In genomic region chr3:151283907-151284461, GRCh38 we compare ENCODE assay signal across 12 cellular contexts. TPM values are rescaled to one million over a fixed set of nuclear protein-coding genes. Genes with fewer than 3 reads are reported as not detected.
A peak's percentile ranks its signal among the peaks of the same experiment; 100 is the strongest.
DNase-seq lines count a peak whose midpoint lies in the region; ATAC-seq and TF ChIP-seq lines count a peak whose summit lies in the region.
"Had no signal": no experiment of that assay in that cellular context is flagged by ENCODE, and none has a peak within 500 bp of the region (broad histone marks: within the 10 kb centered on the region; RNA-seq: fewer than 3 reads in every experiment).

No MANE protein-coding gene starts in this region.

- POLR2A ChIA-PET in activated CD8-positive, alpha-beta T cell treated with anti-CD3 and anti-CD28 coated beads, Interleukin-2, amount 10 ng/mL, durations not matched to agents 7 days and 5 days (lab: Charles Lee), result interaction anchor here (1.3 kb wide), 1 partner anchor 56 kb away, joined by 3 read pairs; no protein-coding TSS in a partner anchor

- CTCF ChIA-PET in mammary epithelial cell (lab: Charles Lee; ENCODE audit: low non-redundant PET), result no interaction called here
- CTCF ChIA-PET in activated CD8-positive, alpha-beta T cell treated with anti-CD3 and anti-CD28 coated beads, Interleukin-2, amount 10 ng/mL, durations not matched to agents 7 days and 5 days (lab: Charles Lee), result interaction anchor here (0.7 to 6.6 kb wide), 10 partner anchors 16 to 147 kb away, joined by 3 to 67 read pairs (median 4); no protein-coding TSS in a partner anchor

- H3K27me3 Mint-ChIP-seq in activated CD8-positive, alpha-beta T cell treated with anti-CD3 and anti-CD28 coated beads, Interleukin-2, amount 10 ng/mL, durations not matched to agents 7 days and 5 days (ENCODE audit: low read depth), result no peaks in the 10 kb centered on the region

- peaks cover 5% of the 10 kb centered on the region for H3K4me1 ChIP-seq in mammary epithelial cell (ENCODE audit: insufficient read depth, low read length)
- H3K4me1 ChIP-seq in breast epithelium, result no peaks in the 10 kb centered on the region
- H3K4me1 ChIP-seq in upper lobe of right lung, result peaks cover 8% of the 10 kb centered on the region

- no peaks in the 10 kb centered on the region for H3K36me3 Mint-ChIP-seq in activated CD8-positive, alpha-beta T cell treated with anti-CD3 and anti-CD28 coated beads, Interleukin-2, amount 10 ng/mL, durations not matched to agents 7 days and 5 days (ENCODE audit: low read depth)

- in situ Hi-C loops in mammary epithelial cell (cut with MboI; ENCODE audit: low sequenced_read_pairs in 2 of 2), result no loop called here

- H2AFZ ChIP-seq in mammary epithelial cell (ENCODE audit: low read depth, low read length), result peak overlapping the region; percentile 39

- no peak overlapping the region for H3K9ac ChIP-seq in mammary epithelial cell (ENCODE audit: insufficient read depth, low read length)

- peak overlapping the region; percentile 10 for H3K27ac Mint-ChIP-seq in activated CD8-positive, alpha-beta T cell treated with anti-CD3 and anti-CD28 coated beads, Interleukin-2, amount 10 ng/mL, durations not matched to agents 7 days and 5 days

- no peak for TF ChIP-seq POLR2A in breast epithelium (IDR thresholded peaks at IDR 0.05)

- BruUV-seq in mammary epithelial cell (replicated peaks; lab: Mats Ljungman, UMichigan), result no TSS peak

- H3K4me2 ChIP-seq in mammary epithelial cell (ENCODE audit: insufficient read depth, low read depth, low read length), result no peak overlapping the region

- dilution Hi-C loops in mammary epithelial cell (cut with HindIII; ENCODE audit: low sequenced_read_pairs), result no loop called here

- H3K4me1 Mint-ChIP-seq in activated CD8-positive, alpha-beta T cell treated with anti-CD3 and anti-CD28 coated beads, Interleukin-2, amount 10 ng/mL, durations not matched to agents 7 days and 5 days (ENCODE audit: low read depth), result peaks cover 40% of the 10 kb centered on the region

- H3K27me3 ChIP-seq in mammary epithelial cell (ENCODE audit: insufficient read depth, low read length) (peaks cover 2% of the 10 kb centered on the region), breast epithelium (no peaks in the 10 kb centered on the region), upper lobe of right lung (no peaks in the 10 kb centered on the region)

- no peak for DNase-seq in mammary epithelial cell
- no peak for DNase-seq in breast epithelium (ENCODE audit: low spot score in 2 of 2)
- no peak for DNase-seq in activated CD8-positive, alpha-beta T cell treated with anti-CD3 and anti-CD28 coated beads, Interleukin-2, amount 10 ng/mL, durations not matched to agents 7 days and 5 days
- DNase-seq in left cardiac atrium, result peak; percentile 32
- no peak for DNase-seq in upper lobe of right lung
- DNase-seq in HuH-7 (ENCODE audit: low spot score), result no peak
- no peak for DNase-seq in NOMO-1 (lab: John Stamatoyannopoulos, UW; ENCODE audit: unreplicated experiment in 2 of 2)
- no peak for DNase-seq in amniotic stem cell (lab: John Stamatoyannopoulos, UW)
- DNase-seq: NCI-H345 had no signal

- intact Hi-C loops in mammary epithelial cell (cut with micrococcal nuclease), result loop anchor here (1.0 kb wide), 2 partner anchors 57 to 116 kb away; no protein-coding TSS in a partner anchor
- intact Hi-C loops in breast epithelium (cut with DNase I; ENCODE audit: low total_unique reads), result no loop called here
- intact Hi-C loops in left cardiac atrium (cut with DNase I), result loop anchor here (1.0 to 5.0 kb wide), 4 partner anchors 57 to 117 kb away; no protein-coding TSS in a partner anchor
- intact Hi-C loops in upper lobe of right lung (cut with DNase I), result loop anchor here (10.0 kb wide), 1 partner anchor 59 kb away; no protein-coding TSS in a partner anchor

- no peaks in the 10 kb centered on the region for H4K20me1 ChIP-seq in mammary epithelial cell (ENCODE audit: insufficient read depth, low read length)

- H3K4me3 ChIP-seq in mammary epithelial cell (replicated peaks in 1 of 3; ENCODE audit: insufficient read depth in 1 of 3, low read depth in 2 of 3, low read length in 3 of 3) (no peak overlapping the region), breast epithelium (no peak overlapping the region), upper lobe of right lung (no peak overlapping the region)

- TF ChIP-seq CTCF in mammary epithelial cell (conservative IDR thresholded peaks at IDR 0.05 in 1 of 2, IDR thresholded peaks at IDR 0.05 in 1 of 2; ENCODE audit: extremely low read depth in 1 of 2, insufficient read depth in 1 of 2, low read depth in 1 of 2, low read length in 2 of 2) (no peak), breast epithelium (IDR thresholded peaks at IDR 0.05) (no peak), upper lobe of right lung (IDR thresholded peaks at IDR 0.05) (no peak)

- H3K9me3 ChIP-seq in mammary epithelial cell (replicated peaks; ENCODE audit: insufficient read depth, low read length) (no peaks in the 10 kb centered on the region), breast epithelium (no peaks in the 10 kb centered on the region), upper lobe of right lung (no peaks in the 10 kb centered on the region)

- 55% methylated on average over 5 of the region's 5 CpGs for WGBS in mammary epithelial cell (ENCODE audit: low coverage, missing lambda C conversion rate)

- H3K36me3 ChIP-seq in mammary epithelial cell (ENCODE audit: insufficient read depth, low read length) (no peaks in the 10 kb centered on the region), breast epithelium (no peaks in the 10 kb centered on the region), upper lobe of right lung (no peaks in the 10 kb centered on the region)

- no peaks in the 10 kb centered on the region for H3K79me2 ChIP-seq in mammary epithelial cell (ENCODE audit: insufficient read depth, low read length)

- H3K27ac ChIP-seq in mammary epithelial cell (ENCODE audit: insufficient read depth, low read depth, low read length) (no peak overlapping the region), breast epithelium (peak overlapping the region in 1 of 2 donors; percentile 1), upper lobe of right lung (no peak overlapping the region)
- H3K27ac ChIP-seq: C4-2B had no signal

- H3K9me3 Mint-ChIP-seq in activated CD8-positive, alpha-beta T cell treated with anti-CD3 and anti-CD28 coated beads, Interleukin-2, amount 10 ng/mL, durations not matched to agents 7 days and 5 days (ENCODE audit: insufficient read depth), result no peaks in the 10 kb centered on the region

- peak; percentile 70 for ATAC-seq in activated CD8-positive, alpha-beta T cell treated with anti-CD3 and anti-CD28 coated beads, Interleukin-2, amount 10 ng/mL, durations not matched to agents 7 days and 5 days
- peak; percentile 34 to 48 for ATAC-seq in left cardiac atrium
- peak; percentile 67 for ATAC-seq in upper lobe of right lung

- no peak overlapping the region for H3K4me3 Mint-ChIP-seq in activated CD8-positive, alpha-beta T cell treated with anti-CD3 and anti-CD28 coated beads, Interleukin-2, amount 10 ng/mL, durations not matched to agents 7 days and 5 days

RNA-seq across cellular contexts. Expression of gene P2RY14, which starts 5.6 kb away (rescaled TPM):
- total RNA-seq in mammary epithelial cell (not detected), breast epithelium (1 to 10 TPM; 1.9 to 8.5 (median 3.3) TPM), left cardiac atrium (1 to 10 TPM; 1.5 to 4.5 TPM), upper lobe of right lung (7.2 TPM)
- polyA plus RNA-seq in mammary epithelial cell, result not detected
- not detected for polyA minus RNA-seq in mammary epithelial cell
- total RNA-seq in activated CD8-positive, alpha-beta T cell treated with anti-CD3 and anti-CD28 coated beads, Interleukin-2, amount 10 ng/mL, durations not matched to agents 7 days and 5 days, result under 1 TPM; 0.60 to 0.63 TPM

RNA-seq across cellular contexts. Expression of gene GPR87, which starts 32.6 kb away (rescaled TPM):
- total RNA-seq in mammary epithelial cell (10 to 100 TPM; 66.1 to 78.7 TPM), breast epithelium (1 to 10 TPM in 2 of 3 donors, not detected in 1; 2.6 to 3.4 TPM), left cardiac atrium (not detected), upper lobe of right lung (0.67 TPM)
- polyA plus RNA-seq in mammary epithelial cell, result 88.9 TPM
- 41.7 TPM for polyA minus RNA-seq in mammary epithelial cell
- total RNA-seq in activated CD8-positive, alpha-beta T cell treated with anti-CD3 and anti-CD28 coated beads, Interleukin-2, amount 10 ng/mL, durations not matched to agents 7 days and 5 days, result not detected
- total RNA-seq: posterior vena cava, subcutaneous adipose tissue had no signal

RNA-seq across cellular contexts. Expression of gene P2RY13, which starts 45.4 kb away (rescaled TPM):
- total RNA-seq in mammary epithelial cell (not detected), breast epithelium (1 to 10 TPM in 2 of 3 donors, under 1 TPM in 1; 0.98 to 6.9 (median 2.5) TPM), left cardiac atrium (1 to 10 TPM; 1.0 to 2.5 TPM), upper lobe of right lung (8.2 TPM)
- not detected for polyA plus RNA-seq in mammary epithelial cell
- polyA minus RNA-seq in mammary epithelial cell, result not detected
- not detected for total RNA-seq in activated CD8-positive, alpha-beta T cell treated with anti-CD3 and anti-CD28 coated beads, Interleukin-2, amount 10 ng/mL, durations not matched to agents 7 days and 5 days

Comparison
In these comparisons a context has a peak if more than half of its experiments do, and no peak if none do; other contexts are left out.
1. RNA of gene GPR87, which starts 32.6 kb away (total RNA-seq): 66.1 to 78.7 TPM in mammary epithelial cell; 2.6 to 3.4 TPM in breast epithelium, 0.67 TPM in upper lobe of right lung (single experiment), not detected in activated CD8-positive, alpha-beta T cell treated with anti-CD3 and anti-CD28 coated beads, Interleukin-2, amount 10 ng/mL, durations not matched to agents 7 days and 5 days and not detected in left cardiac atrium; every median in the first group is over 10 times any median in the second.
2. Peak in every context shown above with its lines, with median percentiles within 50 percentile points of each other: ATAC-seq.